8 cellular contexts compared by ENCODE assay signal in genomic region chr11:16737860-16738197, GRCh38.
DNase-seq lines count a peak whose midpoint lies in the region; ATAC-seq and FAIRE-seq lines count a peak whose summit lies in the region.

No MANE protein-coding gene starts in this region.

- H3K4me1 ChIP-seq in neuron (ENCODE audit: insufficient read depth, low read length): peaks cover 15% of the 10 kb centered on the region

- H3K36me3 ChIP-seq in neuron (ENCODE audit: insufficient read depth, low read length): peaks cover 16% of the 10 kb centered on the region

- DNase-seq in COR-L47 (lab: John Stamatoyannopoulos, UW): peak; percentile 39
- peak; percentile 70 for DNase-seq in KG1 (lab: John Stamatoyannopoulos, UW)
- DNase-seq in effector CD4-positive, alpha-beta T cell: peak; percentile 2
- no peak for DNase-seq in GM19239 (ENCODE audit: insufficient read length, low spot score)
- DNase-seq in iPS-NIHi7 (ENCODE audit: extremely low spot score): no peak
- DNase-seq in kidney tubule cell (ENCODE audit: low spot score): no peak

- ATAC-seq in GM21526 (IDR thresholded peaks at IDR 0.05; ENCODE audit: low FRiP score, unreplicated experiment): peak; percentile 8

- H3K4me3 ChIP-seq in neuron (ENCODE audit: low read length): peak overlapping the region; percentile 89

- peak overlapping the region; percentile 75 for H2AFZ ChIP-seq in neuron (ENCODE audit: low read depth, low read length)

- no peak for FAIRE-seq in GM19239 (lab: Jason Lieb, UNC)

- peaks cover 9% of the 10 kb centered on the region for H3K9me3 ChIP-seq in neuron (ENCODE audit: low read length)

- H3K27me3 ChIP-seq in neuron (ENCODE audit: insufficient read depth, low read length): no peaks in the 10 kb centered on the region

Comparison
In these comparisons a context has a peak if more than half of its experiments do, and no peak if none do; other contexts are left out.
1. DNase-seq: peak in COR-L47 (single experiment), KG1 (single experiment) and effector CD4-positive, alpha-beta T cell (single experiment); none in GM19239 (single experiment), iPS-NIHi7 (single experiment) and kidney tubule cell (single experiment).